Comparison of ENCODE assay signal across 1 cellular context in the genomic region with DNA sequence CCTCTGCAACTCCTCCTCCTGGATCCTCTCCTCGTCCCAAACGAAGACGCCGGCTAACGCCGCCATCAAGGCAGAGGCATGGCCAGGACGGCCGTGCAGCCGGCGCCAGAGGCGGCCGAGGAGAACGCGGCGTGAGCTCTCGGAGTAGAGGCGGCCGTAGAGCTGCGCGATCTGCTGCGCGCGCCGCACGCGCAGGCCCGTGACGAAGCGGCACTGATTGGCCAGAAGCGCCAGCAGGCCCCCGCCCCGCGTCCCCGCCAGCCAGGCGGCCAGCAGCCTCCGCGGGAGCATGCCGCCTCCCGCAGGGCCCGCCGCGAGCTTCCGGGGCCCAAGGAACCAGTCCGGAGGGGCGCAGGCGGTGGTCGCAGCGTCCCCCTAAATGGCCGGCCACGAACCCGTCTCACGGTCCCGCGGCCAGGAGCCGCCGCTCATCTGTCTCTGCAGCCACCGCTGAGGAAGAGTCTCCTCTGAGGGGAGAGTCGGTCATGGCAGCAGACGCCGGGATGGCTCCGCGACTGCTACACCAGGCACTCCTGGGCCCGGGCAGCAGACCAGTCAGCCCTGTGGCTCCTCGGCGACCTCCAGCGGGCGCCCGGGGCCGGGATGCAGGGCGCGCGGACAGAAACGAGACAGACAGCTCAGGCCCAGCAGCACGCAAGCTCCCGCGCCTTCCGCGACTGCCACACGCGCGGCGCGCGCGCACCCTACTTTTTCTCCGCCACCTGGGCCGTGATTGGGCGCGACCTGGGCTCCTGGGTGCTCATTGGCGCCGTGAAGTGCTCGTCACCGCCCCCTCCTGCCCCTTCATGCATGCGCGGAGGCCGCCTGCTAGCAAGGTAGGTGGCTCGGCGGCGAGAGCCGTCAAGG.
TF ChIP-seq lines count a peak whose summit lies in the region.

A gene with protein sequence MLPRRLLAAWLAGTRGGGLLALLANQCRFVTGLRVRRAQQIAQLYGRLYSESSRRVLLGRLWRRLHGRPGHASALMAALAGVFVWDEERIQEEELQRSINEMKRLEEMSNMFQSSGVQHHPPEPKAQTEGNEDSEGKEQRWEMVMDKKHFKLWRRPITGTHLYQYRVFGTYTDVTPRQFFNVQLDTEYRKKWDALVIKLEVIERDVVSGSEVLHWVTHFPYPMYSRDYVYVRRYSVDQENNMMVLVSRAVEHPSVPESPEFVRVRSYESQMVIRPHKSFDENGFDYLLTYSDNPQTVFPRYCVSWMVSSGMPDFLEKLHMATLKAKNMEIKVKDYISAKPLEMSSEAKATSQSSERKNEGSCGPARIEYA (minus strand): TSS at position 684 of the 867 bp plus-strand sequence. CDS start 393 bp downstream, at position 291.

TF ChIP-seq in HepG2, 621 proteins besides CTCF, POLR2A, EP300 and RAD21 (continued from another document and continues in another):
- TF ChIP-seq, protein P1, sequence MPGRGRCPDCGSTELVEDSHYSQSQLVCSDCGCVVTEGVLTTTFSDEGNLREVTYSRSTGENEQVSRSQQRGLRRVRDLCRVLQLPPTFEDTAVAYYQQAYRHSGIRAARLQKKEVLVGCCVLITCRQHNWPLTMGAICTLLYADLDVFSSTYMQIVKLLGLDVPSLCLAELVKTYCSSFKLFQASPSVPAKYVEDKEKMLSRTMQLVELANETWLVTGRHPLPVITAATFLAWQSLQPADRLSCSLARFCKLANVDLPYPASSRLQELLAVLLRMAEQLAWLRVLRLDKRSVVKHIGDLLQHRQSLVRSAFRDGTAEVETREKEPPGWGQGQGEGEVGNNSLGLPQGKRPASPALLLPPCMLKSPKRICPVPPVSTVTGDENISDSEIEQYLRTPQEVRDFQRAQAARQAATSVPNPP (CRISPR knock-in tag; IDR thresholded peaks at IDR 0.05), result no peak
- peak; percentile 81 for TF ChIP-seq KMT2A (CRISPR knock-in tag; IDR thresholded peaks at IDR 0.05)
- TF ChIP-seq ARHGAP35 (CRISPR knock-in tag; IDR thresholded peaks at IDR 0.05; ENCODE audit: borderline replicate concordance), result peak; percentile 37
- TF ChIP-seq ZNF282 (IDR thresholded peaks at IDR 0.05; ENCODE audit: partially characterized antibody), result no peak
- TF ChIP-seq, protein P2, sequence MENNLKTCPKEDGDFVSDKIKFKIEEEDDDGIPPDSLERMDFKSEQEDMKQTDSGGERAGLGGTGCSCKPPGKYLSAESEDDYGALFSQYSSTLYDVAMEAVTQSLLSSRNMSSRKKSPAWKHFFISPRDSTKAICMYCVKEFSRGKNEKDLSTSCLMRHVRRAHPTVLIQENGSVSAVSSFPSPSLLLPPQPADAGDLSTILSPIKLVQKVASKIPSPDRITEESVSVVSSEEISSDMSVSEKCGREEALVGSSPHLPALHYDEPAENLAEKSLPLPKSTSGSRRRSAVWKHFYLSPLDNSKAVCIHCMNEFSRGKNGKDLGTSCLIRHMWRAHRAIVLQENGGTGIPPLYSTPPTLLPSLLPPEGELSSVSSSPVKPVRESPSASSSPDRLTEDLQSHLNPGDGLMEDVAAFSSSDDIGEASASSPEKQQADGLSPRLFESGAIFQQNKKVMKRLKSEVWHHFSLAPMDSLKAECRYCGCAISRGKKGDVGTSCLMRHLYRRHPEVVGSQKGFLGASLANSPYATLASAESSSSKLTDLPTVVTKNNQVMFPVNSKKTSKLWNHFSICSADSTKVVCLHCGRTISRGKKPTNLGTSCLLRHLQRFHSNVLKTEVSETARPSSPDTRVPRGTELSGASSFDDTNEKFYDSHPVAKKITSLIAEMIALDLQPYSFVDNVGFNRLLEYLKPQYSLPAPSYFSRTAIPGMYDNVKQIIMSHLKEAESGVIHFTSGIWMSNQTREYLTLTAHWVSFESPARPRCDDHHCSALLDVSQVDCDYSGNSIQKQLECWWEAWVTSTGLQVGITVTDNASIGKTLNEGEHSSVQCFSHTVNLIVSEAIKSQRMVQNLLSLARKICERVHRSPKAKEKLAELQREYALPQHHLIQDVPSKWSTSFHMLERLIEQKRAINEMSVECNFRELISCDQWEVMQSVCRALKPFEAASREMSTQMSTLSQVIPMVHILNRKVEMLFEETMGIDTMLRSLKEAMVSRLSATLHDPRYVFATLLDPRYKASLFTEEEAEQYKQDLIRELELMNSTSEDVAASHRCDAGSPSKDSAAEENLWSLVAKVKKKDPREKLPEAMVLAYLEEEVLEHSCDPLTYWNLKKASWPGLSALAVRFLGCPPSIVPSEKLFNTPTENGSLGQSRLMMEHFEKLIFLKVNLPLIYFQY (CRISPR knock-in tag; IDR thresholded peaks at IDR 0.05; ENCODE audit: borderline replicate concordance), result no peak
- TF ChIP-seq KAT2B (IDR thresholded peaks at IDR 0.05; ENCODE audit: borderline replicate concordance, low read depth, low read length), result no peak
- no peak for TF ChIP-seq ZNF382 (CRISPR knock-in tag; IDR thresholded peaks at IDR 0.05; ENCODE audit: borderline replicate concordance)
- TF ChIP-seq SP1 (IDR thresholded peaks at IDR 0.05), result no peak
- peak; percentile 75 for TF ChIP-seq SP1 (CRISPR knock-in tag; IDR thresholded peaks at IDR 0.05)
- peak; percentile 88 for TF ChIP-seq SRSF1 (optimal IDR thresholded peaks at IDR 0.05; ENCODE audit: low read depth, low read length)
- TF ChIP-seq, protein P3, sequence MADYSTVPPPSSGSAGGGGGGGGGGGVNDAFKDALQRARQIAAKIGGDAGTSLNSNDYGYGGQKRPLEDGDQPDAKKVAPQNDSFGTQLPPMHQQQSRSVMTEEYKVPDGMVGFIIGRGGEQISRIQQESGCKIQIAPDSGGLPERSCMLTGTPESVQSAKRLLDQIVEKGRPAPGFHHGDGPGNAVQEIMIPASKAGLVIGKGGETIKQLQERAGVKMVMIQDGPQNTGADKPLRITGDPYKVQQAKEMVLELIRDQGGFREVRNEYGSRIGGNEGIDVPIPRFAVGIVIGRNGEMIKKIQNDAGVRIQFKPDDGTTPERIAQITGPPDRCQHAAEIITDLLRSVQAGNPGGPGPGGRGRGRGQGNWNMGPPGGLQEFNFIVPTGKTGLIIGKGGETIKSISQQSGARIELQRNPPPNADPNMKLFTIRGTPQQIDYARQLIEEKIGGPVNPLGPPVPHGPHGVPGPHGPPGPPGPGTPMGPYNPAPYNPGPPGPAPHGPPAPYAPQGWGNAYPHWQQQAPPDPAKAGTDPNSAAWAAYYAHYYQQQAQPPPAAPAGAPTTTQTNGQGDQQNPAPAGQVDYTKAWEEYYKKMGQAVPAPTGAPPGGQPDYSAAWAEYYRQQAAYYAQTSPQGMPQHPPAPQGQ (CRISPR knock-in tag; IDR thresholded peaks at IDR 0.05; ENCODE audit: borderline replicate concordance), result no peak
- TF ChIP-seq, protein P4, sequence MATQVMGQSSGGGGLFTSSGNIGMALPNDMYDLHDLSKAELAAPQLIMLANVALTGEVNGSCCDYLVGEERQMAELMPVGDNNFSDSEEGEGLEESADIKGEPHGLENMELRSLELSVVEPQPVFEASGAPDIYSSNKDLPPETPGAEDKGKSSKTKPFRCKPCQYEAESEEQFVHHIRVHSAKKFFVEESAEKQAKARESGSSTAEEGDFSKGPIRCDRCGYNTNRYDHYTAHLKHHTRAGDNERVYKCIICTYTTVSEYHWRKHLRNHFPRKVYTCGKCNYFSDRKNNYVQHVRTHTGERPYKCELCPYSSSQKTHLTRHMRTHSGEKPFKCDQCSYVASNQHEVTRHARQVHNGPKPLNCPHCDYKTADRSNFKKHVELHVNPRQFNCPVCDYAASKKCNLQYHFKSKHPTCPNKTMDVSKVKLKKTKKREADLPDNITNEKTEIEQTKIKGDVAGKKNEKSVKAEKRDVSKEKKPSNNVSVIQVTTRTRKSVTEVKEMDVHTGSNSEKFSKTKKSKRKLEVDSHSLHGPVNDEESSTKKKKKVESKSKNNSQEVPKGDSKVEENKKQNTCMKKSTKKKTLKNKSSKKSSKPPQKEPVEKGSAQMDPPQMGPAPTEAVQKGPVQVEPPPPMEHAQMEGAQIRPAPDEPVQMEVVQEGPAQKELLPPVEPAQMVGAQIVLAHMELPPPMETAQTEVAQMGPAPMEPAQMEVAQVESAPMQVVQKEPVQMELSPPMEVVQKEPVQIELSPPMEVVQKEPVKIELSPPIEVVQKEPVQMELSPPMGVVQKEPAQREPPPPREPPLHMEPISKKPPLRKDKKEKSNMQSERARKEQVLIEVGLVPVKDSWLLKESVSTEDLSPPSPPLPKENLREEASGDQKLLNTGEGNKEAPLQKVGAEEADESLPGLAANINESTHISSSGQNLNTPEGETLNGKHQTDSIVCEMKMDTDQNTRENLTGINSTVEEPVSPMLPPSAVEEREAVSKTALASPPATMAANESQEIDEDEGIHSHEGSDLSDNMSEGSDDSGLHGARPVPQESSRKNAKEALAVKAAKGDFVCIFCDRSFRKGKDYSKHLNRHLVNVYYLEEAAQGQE (IDR thresholded peaks at IDR 0.05; ENCODE audit: borderline replicate concordance in 1 of 2, low read depth in 1 of 2, low read length in 2 of 2), result peak in 1 of 2 experiments; percentile 74; a peak in 1 of 4 replicates
- TF ChIP-seq GZF1 (CRISPR knock-in tag; IDR thresholded peaks at IDR 0.05), result no peak; the same call in 1 of the 2 replicates
- TF ChIP-seq, protein P5, sequence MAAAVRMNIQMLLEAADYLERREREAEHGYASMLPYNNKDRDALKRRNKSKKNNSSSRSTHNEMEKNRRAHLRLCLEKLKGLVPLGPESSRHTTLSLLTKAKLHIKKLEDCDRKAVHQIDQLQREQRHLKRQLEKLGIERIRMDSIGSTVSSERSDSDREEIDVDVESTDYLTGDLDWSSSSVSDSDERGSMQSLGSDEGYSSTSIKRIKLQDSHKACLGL (CRISPR knock-in tag; IDR thresholded peaks at IDR 0.05), result peak; percentile 95; the same call in 1 of the 2 replicates
- peak; percentile 88 for TF ChIP-seq PHF21A (CRISPR knock-in tag; IDR thresholded peaks at IDR 0.05)
- no peak; the same call in 1 of the 2 replicates for TF ChIP-seq AKAP8 (CRISPR knock-in tag; IDR thresholded peaks at IDR 0.05)
- TF ChIP-seq, protein P6, sequence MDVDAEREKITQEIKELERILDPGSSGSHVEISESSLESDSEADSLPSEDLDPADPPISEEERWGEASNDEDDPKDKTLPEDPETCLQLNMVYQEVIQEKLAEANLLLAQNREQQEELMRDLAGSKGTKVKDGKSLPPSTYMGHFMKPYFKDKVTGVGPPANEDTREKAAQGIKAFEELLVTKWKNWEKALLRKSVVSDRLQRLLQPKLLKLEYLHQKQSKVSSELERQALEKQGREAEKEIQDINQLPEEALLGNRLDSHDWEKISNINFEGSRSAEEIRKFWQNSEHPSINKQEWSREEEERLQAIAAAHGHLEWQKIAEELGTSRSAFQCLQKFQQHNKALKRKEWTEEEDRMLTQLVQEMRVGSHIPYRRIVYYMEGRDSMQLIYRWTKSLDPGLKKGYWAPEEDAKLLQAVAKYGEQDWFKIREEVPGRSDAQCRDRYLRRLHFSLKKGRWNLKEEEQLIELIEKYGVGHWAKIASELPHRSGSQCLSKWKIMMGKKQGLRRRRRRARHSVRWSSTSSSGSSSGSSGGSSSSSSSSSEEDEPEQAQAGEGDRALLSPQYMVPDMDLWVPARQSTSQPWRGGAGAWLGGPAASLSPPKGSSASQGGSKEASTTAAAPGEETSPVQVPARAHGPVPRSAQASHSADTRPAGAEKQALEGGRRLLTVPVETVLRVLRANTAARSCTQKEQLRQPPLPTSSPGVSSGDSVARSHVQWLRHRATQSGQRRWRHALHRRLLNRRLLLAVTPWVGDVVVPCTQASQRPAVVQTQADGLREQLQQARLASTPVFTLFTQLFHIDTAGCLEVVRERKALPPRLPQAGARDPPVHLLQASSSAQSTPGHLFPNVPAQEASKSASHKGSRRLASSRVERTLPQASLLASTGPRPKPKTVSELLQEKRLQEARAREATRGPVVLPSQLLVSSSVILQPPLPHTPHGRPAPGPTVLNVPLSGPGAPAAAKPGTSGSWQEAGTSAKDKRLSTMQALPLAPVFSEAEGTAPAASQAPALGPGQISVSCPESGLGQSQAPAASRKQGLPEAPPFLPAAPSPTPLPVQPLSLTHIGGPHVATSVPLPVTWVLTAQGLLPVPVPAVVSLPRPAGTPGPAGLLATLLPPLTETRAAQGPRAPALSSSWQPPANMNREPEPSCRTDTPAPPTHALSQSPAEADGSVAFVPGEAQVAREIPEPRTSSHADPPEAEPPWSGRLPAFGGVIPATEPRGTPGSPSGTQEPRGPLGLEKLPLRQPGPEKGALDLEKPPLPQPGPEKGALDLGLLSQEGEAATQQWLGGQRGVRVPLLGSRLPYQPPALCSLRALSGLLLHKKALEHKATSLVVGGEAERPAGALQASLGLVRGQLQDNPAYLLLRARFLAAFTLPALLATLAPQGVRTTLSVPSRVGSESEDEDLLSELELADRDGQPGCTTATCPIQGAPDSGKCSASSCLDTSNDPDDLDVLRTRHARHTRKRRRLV (CRISPR knock-in tag; IDR thresholded peaks at IDR 0.05), result peak; percentile 94
- TF ChIP-seq, protein P7, sequence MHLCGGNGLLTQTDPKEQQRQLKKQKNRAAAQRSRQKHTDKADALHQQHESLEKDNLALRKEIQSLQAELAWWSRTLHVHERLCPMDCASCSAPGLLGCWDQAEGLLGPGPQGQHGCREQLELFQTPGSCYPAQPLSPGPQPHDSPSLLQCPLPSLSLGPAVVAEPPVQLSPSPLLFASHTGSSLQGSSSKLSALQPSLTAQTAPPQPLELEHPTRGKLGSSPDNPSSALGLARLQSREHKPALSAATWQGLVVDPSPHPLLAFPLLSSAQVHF (CRISPR knock-in tag; IDR thresholded peaks at IDR 0.05), result 0 out of 2 replicates have a peak, but pooled peaks have one; percentile 40
- TF ChIP-seq ZNF570 (CRISPR knock-in tag; IDR thresholded peaks at IDR 0.05; ENCODE audit: borderline replicate concordance), result peak; percentile 89; the same call in 1 of the 2 replicates
- TF ChIP-seq ZNF10 (CRISPR knock-in tag; IDR thresholded peaks at IDR 0.05; ENCODE audit: borderline replicate concordance, low read depth), result no peak
- TF ChIP-seq MED8 (CRISPR knock-in tag; IDR thresholded peaks at IDR 0.05; ENCODE audit: insufficient replicate concordance), result peak; percentile 81
- peak; percentile 89; the same call in 1 of the 2 replicates for TF ChIP-seq ZNF776 (CRISPR knock-in tag; IDR thresholded peaks at IDR 0.05)
- TF ChIP-seq ZFP37 (CRISPR knock-in tag; IDR thresholded peaks at IDR 0.05; ENCODE audit: borderline replicate concordance), result no peak; the same call in 1 of the 2 replicates
- TF ChIP-seq, protein P8, sequence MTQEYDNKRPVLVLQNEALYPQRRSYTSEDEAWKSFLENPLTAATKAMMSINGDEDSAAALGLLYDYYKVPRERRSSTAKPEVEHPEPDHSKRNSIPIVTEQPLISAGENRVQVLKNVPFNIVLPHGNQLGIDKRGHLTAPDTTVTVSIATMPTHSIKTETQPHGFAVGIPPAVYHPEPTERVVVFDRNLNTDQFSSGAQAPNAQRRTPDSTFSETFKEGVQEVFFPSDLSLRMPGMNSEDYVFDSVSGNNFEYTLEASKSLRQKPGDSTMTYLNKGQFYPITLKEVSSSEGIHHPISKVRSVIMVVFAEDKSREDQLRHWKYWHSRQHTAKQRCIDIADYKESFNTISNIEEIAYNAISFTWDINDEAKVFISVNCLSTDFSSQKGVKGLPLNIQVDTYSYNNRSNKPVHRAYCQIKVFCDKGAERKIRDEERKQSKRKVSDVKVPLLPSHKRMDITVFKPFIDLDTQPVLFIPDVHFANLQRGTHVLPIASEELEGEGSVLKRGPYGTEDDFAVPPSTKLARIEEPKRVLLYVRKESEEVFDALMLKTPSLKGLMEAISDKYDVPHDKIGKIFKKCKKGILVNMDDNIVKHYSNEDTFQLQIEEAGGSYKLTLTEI (CRISPR knock-in tag; conservative IDR thresholded peaks at IDR 0.05), result no peak
- peak; percentile 29 for TF ChIP-seq CBX1 (IDR thresholded peaks at IDR 0.05; ENCODE audit: low read depth)
- TF ChIP-seq ZNF615 (CRISPR knock-in tag; IDR thresholded peaks at IDR 0.05; ENCODE audit: borderline replicate concordance), result no peak
